ENCODE assay signal across 9 cellular contexts in genomic region chr15:91849749-91850161, GRCh38. TPM values are rescaled to one million over a fixed set of nuclear protein-coding genes. Genes with fewer than 3 reads are reported as not detected.
DNase-seq lines count a peak whose midpoint lies in the region; ATAC-seq and TF ChIP-seq lines count a peak whose summit lies in the region.
"Had no signal": no experiment of that assay in that cellular context is flagged by ENCODE, and none has a peak within 500 bp of the region (broad histone marks: within the 10 kb centered on the region; RNA-seq: fewer than 3 reads in every experiment).

No MANE protein-coding gene starts in this region.

- H3K4me3 ChIP-seq in uterus, result no peak overlapping the region

- no peak overlapping the region for H3K27ac Mint-ChIP-seq in activated naive CD8-positive, alpha-beta T cell treated with anti-CD3 and anti-CD28 coated beads for 36 hours
- H3K27ac Mint-ChIP-seq in immature natural killer cell, result peak overlapping the region in 5 of 6 donors; percentile 14 to 67 (median 40)
- H3K27ac Mint-ChIP-seq: B cell had no signal

- no peaks in the 10 kb centered on the region for H3K9me3 ChIP-seq in uterus

- TF ChIP-seq CTCF in uterus (IDR thresholded peaks at IDR 0.05), result peak; percentile 29 to 50 (median 40)

- no peak for TF ChIP-seq POLR2A in uterus (IDR thresholded peaks at IDR 0.05)

- DNase-seq in NCI-H1436 (lab: John Stamatoyannopoulos, UW), result peak; percentile 39
- DNase-seq in NCI-H1436 treated with DMSO at 0.1 percent for 48 hours (lab: John Stamatoyannopoulos, UW), result no peak
- peak; percentile 68 for DNase-seq in M059J (ENCODE audit: low read depth)
- DNase-seq in activated naive CD8-positive, alpha-beta T cell treated with anti-CD3 and anti-CD28 coated beads for 36 hours, result no peak
- peak; percentile 38 to 46 (median 39) for DNase-seq in immature natural killer cell
- no peak for DNase-seq in uterus
- DNase-seq in DMS153 (lab: John Stamatoyannopoulos, UW), result no peak

- H3K27me3 ChIP-seq in uterus, result no peaks in the 10 kb centered on the region

- peaks cover 12% of the 10 kb centered on the region for H3K27me3 Mint-ChIP-seq in activated naive CD8-positive, alpha-beta T cell treated with anti-CD3 and anti-CD28 coated beads for 36 hours
- H3K27me3 Mint-ChIP-seq in immature natural killer cell (ENCODE audit: low read depth in 3 of 3), result peaks cover 3 to 18% (median 10%) of the 10 kb centered on the region in 3 donors

- peak overlapping the region; percentile 53 for H3K4me3 Mint-ChIP-seq in activated naive CD8-positive, alpha-beta T cell treated with anti-CD3 and anti-CD28 coated beads for 36 hours
- peak overlapping the region; percentile 33 to 55 (median 47) for H3K4me3 Mint-ChIP-seq in immature natural killer cell
- H3K4me3 Mint-ChIP-seq: B cell had no signal

- peaks cover 22% of the 10 kb centered on the region for H3K4me1 Mint-ChIP-seq in activated naive CD8-positive, alpha-beta T cell treated with anti-CD3 and anti-CD28 coated beads for 36 hours
- peaks cover 31 to 41% of the 10 kb centered on the region in 2 donors for H3K4me1 Mint-ChIP-seq in immature natural killer cell

- no peak overlapping the region for H3K27ac ChIP-seq in uterus

- no peaks in the 10 kb centered on the region for H3K36me3 Mint-ChIP-seq in activated naive CD8-positive, alpha-beta T cell treated with anti-CD3 and anti-CD28 coated beads for 36 hours
- H3K36me3 Mint-ChIP-seq in immature natural killer cell, result peaks cover 0 to 3% (median 3%) of the 10 kb centered on the region in 3 donors

- intact Hi-C loops in uterus (cut with DNase I; ENCODE audit: low total_unique reads), result loop anchor here (5.0 to 10.0 kb wide), 2 partner anchors 95 to 228 kb away; no protein-coding TSS in a partner anchor

- H3K36me3 ChIP-seq in uterus, result no peaks in the 10 kb centered on the region

- peaks cover 5 to 7% of the 10 kb centered on the region in 2 donors for H3K4me1 ChIP-seq in uterus

- ATAC-seq in HG03196 (IDR thresholded peaks at IDR 0.05; ENCODE audit: unreplicated experiment), result no peak

- no peaks in the 10 kb centered on the region for H3K9me3 Mint-ChIP-seq in activated naive CD8-positive, alpha-beta T cell treated with anti-CD3 and anti-CD28 coated beads for 36 hours
- no peaks in the 10 kb centered on the region for H3K9me3 Mint-ChIP-seq in immature natural killer cell

RNA-seq across cellular contexts. Expression of gene SLCO3A1, which starts 3.8 kb away (rescaled TPM):
- total RNA-seq in M059J (2014; rRNA removed; shearing (Covaris generic)), result 1.8 and 5.9 TPM in 2 replicates
- 1 to 10 TPM; 2.0 to 2.7 TPM for total RNA-seq in activated naive CD8-positive, alpha-beta T cell treated with anti-CD3 and anti-CD28 coated beads for 36 hours
- 10 to 100 TPM; 17.0 to 41.3 (median 30.2) TPM for polyA plus RNA-seq in immature natural killer cell
- 10 to 100 TPM in 2 of 4 donors, 1 to 10 TPM in 2; 4.4 to 26.1 (median 9.5) TPM for total RNA-seq in uterus

Comparison
In these comparisons a context has a peak if more than half of its experiments do, and no peak if none do; other contexts are left out.
1. DNase-seq: peak in NCI-H1436 (single experiment), M059J (single experiment) and immature natural killer cell (3 of 3); none in NCI-H1436 treated with DMSO at 0.1 percent for 48 hours (single experiment), activated naive CD8-positive, alpha-beta T cell treated with anti-CD3 and anti-CD28 coated beads for 36 hours (single experiment), uterus (0 of 2) and DMS153 (single experiment).